ENCODE assay signal across 10 cellular contexts in genomic region chr14:104866451-104867370, GRCh38. TPM values are rescaled to one million over a fixed set of nuclear protein-coding genes. Genes with fewer than 3 reads are reported as not detected.
DNase-seq lines count a peak whose midpoint lies in the region; ATAC-seq and TF ChIP-seq lines count a peak whose summit lies in the region.
"Had no signal": no experiment of that assay in that cellular context is flagged by ENCODE, and none has a peak within 500 bp of the region (broad histone marks: within the 10 kb centered on the region; RNA-seq: fewer than 3 reads in every experiment).

No MANE protein-coding gene starts in this region.

- H3K36me3 ChIP-seq in mammary epithelial cell (ENCODE audit: insufficient read depth, low read length) = peaks cover 6% of the 10 kb centered on the region
- H3K36me3 ChIP-seq in lung (ENCODE audit: control insufficient read depth in 2 of 2, insufficient read depth in 2 of 2, low read length in 2 of 2) = peaks cover 0 to 2% of the 10 kb centered on the region in 2 donors
- H3K36me3 ChIP-seq in testis (ENCODE audit: low read depth, missing control alignments) = no peaks in the 10 kb centered on the region

- dilution Hi-C loops in mammary epithelial cell (cut with HindIII; ENCODE audit: low sequenced_read_pairs) = loop anchor here (5.0 kb wide), 1 partner anchor 39 kb away; no protein-coding TSS in a partner anchor

- H3K27ac Mint-ChIP-seq in activated CD8-positive, alpha-beta memory T cell treated with anti-CD3 and anti-CD28 coated beads, Interleukin-2, amount 10 ng/mL, durations not matched to agents 7 days and 5 days = no peak overlapping the region

- TF ChIP-seq POLR2A in testis (IDR thresholded peaks at IDR 0.05) = no peak

- H3K27me3 Mint-ChIP-seq in activated CD8-positive, alpha-beta memory T cell treated with anti-CD3 and anti-CD28 coated beads, Interleukin-2, amount 10 ng/mL, durations not matched to agents 7 days and 5 days = peaks cover 15% of the 10 kb centered on the region

- no peaks in the 10 kb centered on the region for H3K9me3 Mint-ChIP-seq in activated CD8-positive, alpha-beta memory T cell treated with anti-CD3 and anti-CD28 coated beads, Interleukin-2, amount 10 ng/mL, durations not matched to agents 7 days and 5 days (ENCODE audit: low read depth)

- no peak for TF ChIP-seq CTCF in mammary epithelial cell (conservative IDR thresholded peaks at IDR 0.05 in 1 of 2, IDR thresholded peaks at IDR 0.05 in 1 of 2; ENCODE audit: extremely low read depth in 1 of 2, insufficient read depth in 1 of 2, low read depth in 1 of 2, low read length in 2 of 2)
- no peak for TF ChIP-seq CTCF in lung (IDR thresholded peaks at IDR 0.05; ENCODE audit: control extremely low read depth, extremely low read depth)
- no peak for TF ChIP-seq CTCF in testis (IDR thresholded peaks at IDR 0.05)

- peaks cover 93% of the 10 kb centered on the region for H3K79me2 ChIP-seq in mammary epithelial cell (ENCODE audit: insufficient read depth, low read length)

- intact Hi-C loops in mammary epithelial cell (cut with micrococcal nuclease) (no loop called here), testis (cut with DNase I; ENCODE audit: low total_unique reads) (no loop called here)

- peaks cover 5% of the 10 kb centered on the region for H4K20me1 ChIP-seq in mammary epithelial cell (ENCODE audit: insufficient read depth, low read length)

- peak; percentile 39 for DNase-seq in activated CD8-positive, alpha-beta memory T cell treated with anti-CD3 and anti-CD28 coated beads, Interleukin-2, amount 10 ng/mL, durations not matched to agents 7 days and 5 days
- DNase-seq in activated CD8-positive, alpha-beta memory T cell treated with anti-CD3 and anti-CD28 coated beads for 24 hours = no peak
- DNase-seq in mammary epithelial cell (no peak), lung (ENCODE audit: low spot score) (no peak), testis (no peak), NCI-H226 (no peak)
- DNase-seq: COR-L47; stimulated activated CD4-positive, alpha-beta T cell treated with anti-CD3 and anti-CD28 coated beads, Interleukin-4, amount 100 ng/mL, for 24 hours had no signal

- H3K27ac ChIP-seq in mammary epithelial cell (ENCODE audit: insufficient read depth, low read depth, low read length) (peak overlapping the region; percentile 69), lung (ENCODE audit: low read depth in 1 of 2, low read length in 1 of 2) (peak overlapping the region in 1 of 2 donors; percentile 72), testis (peak overlapping the region in 1 of 2 donors; percentile 64)

- no peak for ATAC-seq in activated CD8-positive, alpha-beta memory T cell treated with anti-CD3 and anti-CD28 coated beads, Interleukin-2, amount 10 ng/mL, durations not matched to agents 7 days and 5 days
- ATAC-seq in lung (ENCODE audit: insufficient read depth, low FRiP score) (no peak), GM21717 (IDR thresholded peaks at IDR 0.05; ENCODE audit: unreplicated experiment) (no peak), GM21737 (IDR thresholded peaks at IDR 0.05; ENCODE audit: unreplicated experiment) (no peak)

- WGBS in mammary epithelial cell (ENCODE audit: low coverage, missing lambda C conversion rate) = 62% methylated on average over 12 of the region's 12 CpGs
- WGBS in lung, 2 donors = 85 to 95% methylated on average over 12 of the region's 12 CpGs
- WGBS in testis, 2 donors = 81 to 86% methylated on average over 10 to 12 of the region's 12 CpGs

- peak overlapping the region; percentile 98 for H3K4me2 ChIP-seq in mammary epithelial cell (ENCODE audit: insufficient read depth, low read depth, low read length)

- CTCF ChIA-PET in activated CD8-positive, alpha-beta memory T cell treated with anti-CD3 and anti-CD28 coated beads, Interleukin-2, amount 10 ng/mL, durations not matched to agents 7 days and 5 days (lab: Charles Lee) = no interaction called here
- CTCF ChIA-PET in mammary epithelial cell (lab: Charles Lee; ENCODE audit: low non-redundant PET) = no interaction called here

- peaks cover 2% of the 10 kb centered on the region for H3K4me1 Mint-ChIP-seq in activated CD8-positive, alpha-beta memory T cell treated with anti-CD3 and anti-CD28 coated beads, Interleukin-2, amount 10 ng/mL, durations not matched to agents 7 days and 5 days

- no TSS peak for BruUV-seq in mammary epithelial cell (replicated peaks; lab: Mats Ljungman, UMichigan)

- H3K4me3 ChIP-seq in mammary epithelial cell (replicated peaks in 1 of 3; ENCODE audit: insufficient read depth in 1 of 3, low read depth in 2 of 3, low read length in 3 of 3) (peak overlapping the region; percentile 85 to 86 (median 85)), lung (peak overlapping the region; percentile 40), testis (peak overlapping the region; percentile 67 to 81)

- in situ Hi-C loops in mammary epithelial cell (cut with MboI; ENCODE audit: low sequenced_read_pairs in 2 of 2) = no loop called here

- H3K4me3 Mint-ChIP-seq in activated CD8-positive, alpha-beta memory T cell treated with anti-CD3 and anti-CD28 coated beads, Interleukin-2, amount 10 ng/mL, durations not matched to agents 7 days and 5 days = no peak overlapping the region

- no peaks in the 10 kb centered on the region for H3K27me3 ChIP-seq in mammary epithelial cell (ENCODE audit: insufficient read depth, low read length)
- no peaks in the 10 kb centered on the region for H3K27me3 ChIP-seq in lung (ENCODE audit: control insufficient read depth, insufficient read depth)
- no peaks in the 10 kb centered on the region for H3K27me3 ChIP-seq in testis

- H3K9ac ChIP-seq in mammary epithelial cell (ENCODE audit: insufficient read depth, low read length) = peak overlapping the region; percentile 60

- no peaks in the 10 kb centered on the region for H3K36me3 Mint-ChIP-seq in activated CD8-positive, alpha-beta memory T cell treated with anti-CD3 and anti-CD28 coated beads, Interleukin-2, amount 10 ng/mL, durations not matched to agents 7 days and 5 days

- H3K9me3 ChIP-seq in mammary epithelial cell (replicated peaks; ENCODE audit: insufficient read depth, low read length) = no peaks in the 10 kb centered on the region
- peaks cover 0 to 2% of the 10 kb centered on the region in 2 donors for H3K9me3 ChIP-seq in lung (ENCODE audit: control insufficient read depth in 2 of 2, insufficient read depth in 1 of 2, low read length in 1 of 2)
- no peaks in the 10 kb centered on the region for H3K9me3 ChIP-seq in testis

- no peak overlapping the region for H2AFZ ChIP-seq in mammary epithelial cell (ENCODE audit: low read depth, low read length)

- H3K4me1 ChIP-seq in mammary epithelial cell (ENCODE audit: insufficient read depth, low read length) (peaks cover 31% of the 10 kb centered on the region), lung (ENCODE audit: control insufficient read depth in 2 of 2, insufficient read depth in 2 of 2, low read length in 2 of 2) (peaks cover 0 to 13% of the 10 kb centered on the region in 2 donors), testis (peaks cover 22% of the 10 kb centered on the region)

RNA-seq across cellular contexts. Expression of gene CEP170B, which starts 1.6 kb away (rescaled TPM):
- total RNA-seq in activated CD8-positive, alpha-beta memory T cell treated with anti-CD3 and anti-CD28 coated beads, Interleukin-2, amount 10 ng/mL, durations not matched to agents 7 days and 5 days = 1 to 10 TPM; 4.6 to 8.5 TPM
- total RNA-seq in mammary epithelial cell (10 to 100 TPM; 61.3 to 91.4 TPM), lung (10 to 100 TPM; 12.1 to 50.3 TPM), testis (10 to 100 TPM; 73.9 to 79.7 TPM)
- polyA plus RNA-seq in mammary epithelial cell (23.1 TPM), lung (10 to 100 TPM; 12.7 to 17.6 TPM), testis (ENCODE audit: insufficient read depth, low read depth, low replicate concordance) (33.9 TPM)
- 12.0 TPM for polyA minus RNA-seq in mammary epithelial cell

RNA-seq across cellular contexts. Expression of gene PLD4, which starts 58.0 kb away (rescaled TPM):
- not detected for total RNA-seq in activated CD8-positive, alpha-beta memory T cell treated with anti-CD3 and anti-CD28 coated beads, Interleukin-2, amount 10 ng/mL, durations not matched to agents 7 days and 5 days
- under 1 TPM in 1 of 2 donors, not detected in 1; 0.09 TPM for total RNA-seq in mammary epithelial cell
- 0.01 TPM for polyA plus RNA-seq in mammary epithelial cell
- polyA minus RNA-seq in mammary epithelial cell = not detected
- 1 to 10 TPM in 1 of 2 donors, under 1 TPM in 1; 0.92 to 6.3 TPM for total RNA-seq in lung
- polyA plus RNA-seq in lung = under 1 TPM; 0.71 to 0.84 TPM
- 1 to 10 TPM; 1.1 to 1.7 TPM for total RNA-seq in testis
- polyA plus RNA-seq in testis (ENCODE audit: insufficient read depth, low read depth, low replicate concordance) = 1.2 TPM
